ENCODE assay signal across 8 cellular contexts in genomic region chr2:64203131-64204005, GRCh38. TPM values are rescaled to one million over a fixed set of nuclear protein-coding genes. Genes with fewer than 3 reads are reported as not detected.
DNase-seq lines count a peak whose midpoint lies in the region; ATAC-seq and TF ChIP-seq lines count a peak whose summit lies in the region.

No MANE protein-coding gene starts in this region.

- H3K9me3 ChIP-seq in CD4-positive, alpha-beta memory T cell (ENCODE audit: control insufficient read depth in 1 of 2, low read length in 2 of 2) = no peaks in the 10 kb centered on the region
- no peaks in the 10 kb centered on the region for H3K9me3 ChIP-seq in neuron (ENCODE audit: low read length)

- TF ChIP-seq POLR2A in NB4 (IDR thresholded peaks at IDR 0.05; ENCODE audit: extremely low read depth, insufficient read length) = no peak

- peak overlapping the region; percentile 62 to 93 (median 80) for H3K4me3 Mint-ChIP-seq in CD4-positive, alpha-beta memory T cell
- peak overlapping the region; percentile 73 to 74 for H3K4me3 Mint-ChIP-seq in effector memory CD8-positive, alpha-beta T cell

- ATAC-seq in effector memory CD8-positive, alpha-beta T cell (replicated peaks) = no peak
- ATAC-seq in HG03139 (IDR thresholded peaks at IDR 0.05; ENCODE audit: unreplicated experiment) = no peak

- no peaks in the 10 kb centered on the region for H3K27me3 Mint-ChIP-seq in CD4-positive, alpha-beta memory T cell
- H3K27me3 Mint-ChIP-seq in effector memory CD8-positive, alpha-beta T cell = no peaks in the 10 kb centered on the region

- POLR2A ChIA-PET in CD4-positive, alpha-beta memory T cell (lab: Charles Lee; ENCODE audit: partially characterized antibody) = interaction anchor here (1.0 to 4.1 kb wide), 5 partner anchors 9 to 122 kb away, joined by 3 to 36 read pairs (median 8); no protein-coding TSS in a partner anchor

- no peak for TF ChIP-seq CTCF in NB4 (IDR thresholded peaks at IDR 0.05; ENCODE audit: low read depth, low read length)

- H3K4me3 ChIP-seq in CD4-positive, alpha-beta memory T cell (ENCODE audit: low read length in 2 of 2) = peak overlapping the region; percentile 5 to 35
- H3K4me3 ChIP-seq in NB4 (ENCODE audit: low read depth, low read length) = peak overlapping the region; percentile 58
- no peak overlapping the region for H3K4me3 ChIP-seq in neuron (ENCODE audit: low read length)

- H3K9me3 Mint-ChIP-seq in CD4-positive, alpha-beta memory T cell = peaks cover 0 to 3% (median 0%) of the 10 kb centered on the region in 8 donors
- no peaks in the 10 kb centered on the region for H3K9me3 Mint-ChIP-seq in effector memory CD8-positive, alpha-beta T cell

- H3K4me1 Mint-ChIP-seq in CD4-positive, alpha-beta memory T cell = peaks cover 54 to 81% (median 71%) of the 10 kb centered on the region in 4 donors
- peaks cover 12 to 13% of the 10 kb centered on the region in 2 donors for H3K4me1 Mint-ChIP-seq in effector memory CD8-positive, alpha-beta T cell (ENCODE audit: low read depth in 2 of 2)

- CTCF ChIA-PET in CD4-positive, alpha-beta memory T cell (lab: Charles Lee; ENCODE audit: partially characterized antibody) = interaction anchor here (0.8 to 1.8 kb wide), 3 partner anchors 8 to 11 kb away, joined by 3 to 5 read pairs (median 3); no protein-coding TSS in a partner anchor

- no peaks in the 10 kb centered on the region for H3K36me3 ChIP-seq in CD4-positive, alpha-beta memory T cell (ENCODE audit: insufficient read depth, low read length)
- no peaks in the 10 kb centered on the region for H3K36me3 ChIP-seq in neuron (ENCODE audit: insufficient read depth, low read length)

- intact Hi-C loops in CD4-positive, alpha-beta memory T cell (cut with micrococcal nuclease) = loop anchor here (1.0 to 2.0 kb wide), 2 partner anchors 10 to 61 kb away; no protein-coding TSS in a partner anchor

- DNase-seq in CD4-positive, alpha-beta memory T cell = no peak
- DNase-seq in NB4 (ENCODE audit: low read depth) (no peak), SIG-M5 treated with dmso at 0.1 percent for 504 hours (lab: John Stamatoyannopoulos, UW; ENCODE audit: unreplicated experiment) (no peak), NCI-H2171 (lab: John Stamatoyannopoulos, UW) (no peak), ureter (ENCODE audit: low spot score) (no peak)
- no peak for DNase-seq in effector memory CD8-positive, alpha-beta T cell

- H3K27ac Mint-ChIP-seq in CD4-positive, alpha-beta memory T cell = peak overlapping the region; percentile 91 to 99 (median 96)
- peak overlapping the region; percentile 83 to 92 for H3K27ac Mint-ChIP-seq in effector memory CD8-positive, alpha-beta T cell

- no peaks in the 10 kb centered on the region for H3K27me3 ChIP-seq in CD4-positive, alpha-beta memory T cell (ENCODE audit: insufficient read depth, low read length)
- H3K27me3 ChIP-seq in neuron (ENCODE audit: insufficient read depth, low read length) = no peaks in the 10 kb centered on the region

- H3K27ac ChIP-seq in CD4-positive, alpha-beta memory T cell (ENCODE audit: low read depth, low read length) = peak overlapping the region; percentile 87

- H2AFZ ChIP-seq in neuron (ENCODE audit: low read depth, low read length) = peak overlapping the region; percentile 42

- H3K4me1 ChIP-seq in CD4-positive, alpha-beta memory T cell (ENCODE audit: insufficient read depth, low read length) = peaks cover 78% of the 10 kb centered on the region
- H3K4me1 ChIP-seq in neuron (ENCODE audit: insufficient read depth, low read length) = peaks cover 15% of the 10 kb centered on the region

- H3K36me3 Mint-ChIP-seq in CD4-positive, alpha-beta memory T cell = peaks cover 0 to 3% of the 10 kb centered on the region in 2 donors
- H3K36me3 Mint-ChIP-seq in effector memory CD8-positive, alpha-beta T cell (ENCODE audit: insufficient read depth) = no peaks in the 10 kb centered on the region

RNA-seq across cellular contexts. Expression of gene PELI1, which starts 59.1 kb away (rescaled TPM):
- total RNA-seq in CD4-positive, alpha-beta memory T cell = 10 to 100 TPM; 36.7 to 40.5 TPM
- polyA plus RNA-seq in CD4-positive, alpha-beta memory T cell = 10 to 100 TPM; 11.3 to 15.4 TPM
- total RNA-seq in ureter = 39.4 TPM
